In the genomic region with DNA sequence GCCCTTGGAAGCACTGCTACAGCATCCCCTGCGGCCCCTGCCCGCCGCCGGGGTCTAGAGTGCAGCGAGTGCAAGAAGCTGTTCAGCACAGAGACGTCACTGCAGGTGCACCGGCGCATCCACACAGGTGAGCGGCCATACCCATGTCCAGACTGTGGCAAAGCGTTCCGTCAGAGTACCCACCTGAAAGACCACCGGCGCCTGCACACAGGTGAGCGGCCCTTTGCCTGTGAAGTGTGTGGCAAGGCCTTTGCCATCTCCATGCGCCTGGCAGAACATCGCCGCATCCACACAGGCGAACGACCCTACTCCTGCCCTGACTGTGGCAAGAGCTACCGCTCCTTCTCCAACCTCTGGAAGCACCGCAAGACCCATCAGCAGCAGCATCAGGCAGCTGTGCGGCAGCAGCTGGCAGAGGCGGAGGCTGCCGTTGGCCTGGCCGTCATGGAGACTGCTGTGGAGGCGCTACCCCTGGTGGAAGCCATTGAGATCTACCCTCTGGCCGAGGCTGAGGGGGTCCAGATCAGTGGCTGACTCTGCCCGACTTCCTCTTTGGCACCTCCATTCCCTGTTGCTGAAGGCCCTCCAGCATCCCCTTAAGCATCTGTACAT, we compare ENCODE assay signal across 2 cellular contexts.
TF ChIP-seq lines count a peak whose summit lies in the region.

No MANE protein-coding gene starts in this region.

TF ChIP-seq in GM23338, 12 proteins besides CTCF, POLR2A, EP300 and RAD21:
- no peak for TF ChIP-seq EZH2 (IDR thresholded peaks at IDR 0.05; ENCODE audit: low read depth, unreplicated experiment)

TF ChIP-seq in endothelial cell of umbilical vein, 7 proteins besides CTCF, POLR2A, EP300 and RAD21:
- no peak for TF ChIP-seq POLR2AphosphoS5 (IDR thresholded peaks at IDR 0.05; ENCODE audit: insufficient read depth, low read depth, low read length)
- TF ChIP-seq GATA2 (IDR thresholded peaks at IDR 0.05; ENCODE audit: insufficient read depth, insufficient read length, low read depth, low read length): no peak
- TF ChIP-seq, protein P1, sequence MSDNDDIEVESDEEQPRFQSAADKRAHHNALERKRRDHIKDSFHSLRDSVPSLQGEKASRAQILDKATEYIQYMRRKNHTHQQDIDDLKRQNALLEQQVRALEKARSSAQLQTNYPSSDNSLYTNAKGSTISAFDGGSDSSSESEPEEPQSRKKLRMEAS (IDR thresholded peaks at IDR 0.05; ENCODE audit: insufficient read depth, insufficient read length): no peak
- no peak for TF ChIP-seq EZH2 (IDR thresholded peaks at IDR 0.05; ENCODE audit: borderline replicate concordance, low read depth, low read length, severe bottlenecking)
- no peak for TF ChIP-seq MYC (IDR thresholded peaks at IDR 0.05; ENCODE audit: low read depth, low read length)
- no peak for TF ChIP-seq JUN (IDR thresholded peaks at IDR 0.05; ENCODE audit: borderline replicate concordance, insufficient read depth, insufficient read length, low read depth)
- no peak for TF ChIP-seq FOS (IDR thresholded peaks at IDR 0.05; ENCODE audit: borderline replicate concordance, insufficient read depth, low read length)
